Comparison of ENCODE assay signal across 1 cellular context in the genomic region with DNA sequence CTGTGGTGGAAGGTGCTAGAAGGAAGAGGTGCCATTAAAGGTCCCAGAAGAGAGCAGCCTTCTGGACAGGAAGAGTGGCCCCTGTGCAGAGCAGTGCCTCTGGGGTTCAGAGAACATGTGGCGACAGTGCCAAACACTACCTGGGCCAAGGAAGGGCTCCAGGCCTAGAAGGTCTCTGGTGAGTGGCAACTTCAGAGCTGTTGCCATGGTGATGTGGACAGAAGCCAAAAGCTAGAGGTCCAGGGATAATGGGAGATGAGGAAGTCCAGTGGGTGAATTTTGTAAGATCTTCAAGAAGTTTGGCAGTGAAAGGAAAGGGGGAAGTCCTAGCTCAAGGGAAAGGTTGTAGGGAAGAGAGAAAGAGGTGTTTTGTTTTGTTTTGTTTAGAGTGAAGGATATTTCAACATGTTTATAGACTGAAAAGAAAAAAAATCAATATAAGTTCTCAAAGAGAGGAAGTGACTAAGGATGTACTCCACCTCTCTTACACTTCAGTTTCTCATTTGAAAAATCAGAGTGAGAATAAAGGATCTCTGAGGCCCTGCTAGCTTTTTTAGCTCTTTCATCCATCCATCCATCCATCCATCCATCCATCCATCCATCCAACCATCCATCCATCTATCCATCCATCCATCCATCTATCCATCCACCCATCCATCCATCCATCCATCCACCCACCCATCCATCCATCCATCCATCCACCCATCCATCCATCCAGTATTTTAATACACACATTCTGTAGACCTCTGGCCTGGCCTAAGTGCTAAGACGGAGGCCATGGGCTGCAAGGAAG.
TF ChIP-seq lines count a peak whose summit lies in the region.

No MANE protein-coding gene starts in this region.

TF ChIP-seq in HepG2, 621 proteins besides CTCF, POLR2A, EP300 and RAD21 (continued from another document):
- TF ChIP-seq ZNF574 (CRISPR knock-in tag; IDR thresholded peaks at IDR 0.05) = no peak
- TF ChIP-seq, protein P1, sequence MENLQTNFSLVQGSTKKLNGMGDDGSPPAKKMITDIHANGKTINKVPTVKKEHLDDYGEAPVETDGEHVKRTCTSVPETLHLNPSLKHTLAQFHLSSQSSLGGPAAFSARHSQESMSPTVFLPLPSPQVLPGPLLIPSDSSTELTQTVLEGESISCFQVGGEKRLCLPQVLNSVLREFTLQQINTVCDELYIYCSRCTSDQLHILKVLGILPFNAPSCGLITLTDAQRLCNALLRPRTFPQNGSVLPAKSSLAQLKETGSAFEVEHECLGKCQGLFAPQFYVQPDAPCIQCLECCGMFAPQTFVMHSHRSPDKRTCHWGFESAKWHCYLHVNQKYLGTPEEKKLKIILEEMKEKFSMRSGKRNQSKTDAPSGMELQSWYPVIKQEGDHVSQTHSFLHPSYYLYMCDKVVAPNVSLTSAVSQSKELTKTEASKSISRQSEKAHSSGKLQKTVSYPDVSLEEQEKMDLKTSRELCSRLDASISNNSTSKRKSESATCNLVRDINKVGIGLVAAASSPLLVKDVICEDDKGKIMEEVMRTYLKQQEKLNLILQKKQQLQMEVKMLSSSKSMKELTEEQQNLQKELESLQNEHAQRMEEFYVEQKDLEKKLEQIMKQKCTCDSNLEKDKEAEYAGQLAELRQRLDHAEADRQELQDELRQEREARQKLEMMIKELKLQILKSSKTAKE (CRISPR knock-in tag; IDR thresholded peaks at IDR 0.05; ENCODE audit: borderline replicate concordance) = no peak
TF ChIP-seq in HepG2: peak in this region for 0.
